10 cellular contexts compared by ENCODE assay signal in genomic region chr16:29927523-29927905, GRCh38. TPM values are rescaled to one million over a fixed set of nuclear protein-coding genes. Genes with fewer than 3 reads are reported as not detected.
DNase-seq lines count a peak whose midpoint lies in the region; ATAC-seq and TF ChIP-seq lines count a peak whose summit lies in the region.
"Had no signal": no experiment of that assay in that cellular context is flagged by ENCODE, and none has a peak within 500 bp of the region (broad histone marks: within the 10 kb centered on the region; RNA-seq: fewer than 3 reads in every experiment).

No MANE protein-coding gene starts in this region.

- H3K9me3 ChIP-seq in left ventricle myocardium inferior (replicated peaks) (no peaks in the 10 kb centered on the region), ascending aorta (no peaks in the 10 kb centered on the region), uterus (no peaks in the 10 kb centered on the region), tibial nerve (no peaks in the 10 kb centered on the region)

- no peaks in the 10 kb centered on the region for H3K36me3 Mint-ChIP-seq in mesothelial cell of epicardium

- intact Hi-C loops in left ventricle myocardium inferior (cut with micrococcal nuclease) (no loop called here), Right ventricle myocardium inferior (cut with DNase I) (loop anchor here (2.0 kb wide), 1 partner anchor 33 kb away; no protein-coding TSS in a partner anchor), ascending aorta (cut with DNase I) (loop anchor here (2.0 to 5.0 kb wide), 4 partner anchors 65 to 450 kb away; partner anchors contain the start of genes CDIPT and MAZ), uterus (cut with DNase I; ENCODE audit: low total_unique reads) (no loop called here)

- peaks cover 4% of the 10 kb centered on the region for H3K9me3 Mint-ChIP-seq in mesothelial cell of epicardium

- H3K27ac Mint-ChIP-seq in mesothelial cell of epicardium = peak overlapping the region; percentile 98

- WGBS in tibial nerve, 2 donors = 53 to 67% methylated on average over 2 of the region's 2 CpGs

- DNase-seq in left ventricle myocardium inferior = no peak
- no peak for DNase-seq in Right ventricle myocardium inferior (ENCODE audit: missing footprints)
- DNase-seq in ascending aorta (ENCODE audit: low spot score in 2 of 2) = no peak
- no peak for DNase-seq in mesothelial cell of epicardium (ENCODE audit: low spot score in 2 of 2, unreplicated experiment in 2 of 2)
- DNase-seq in uterus = no peak
- DNase-seq in DMS53 (lab: John Stamatoyannopoulos, UW) = no peak
- no peak for DNase-seq in NCI-H2171 (lab: John Stamatoyannopoulos, UW)
- no peak for DNase-seq in tibial nerve (ENCODE audit: low spot score in 2 of 2)
- DNase-seq: GOT3, NCI-H2081 had no signal

- H3K27ac ChIP-seq in left ventricle myocardium inferior (replicated peaks) (peak overlapping the region; percentile 91), ascending aorta (peak overlapping the region; percentile 75 to 80), uterus (peak overlapping the region; percentile 88 to 94), tibial nerve (peak overlapping the region in 2 of 4 donors; percentile 89 to 93)

- H3K27me3 ChIP-seq in left ventricle myocardium inferior (ENCODE audit: low read depth) (no peaks in the 10 kb centered on the region), ascending aorta (no peaks in the 10 kb centered on the region), uterus (no peaks in the 10 kb centered on the region), tibial nerve (no peaks in the 10 kb centered on the region)

- TF ChIP-seq EP300 in tibial nerve (IDR thresholded peaks at IDR 0.05) = no peak

- peaks cover 35% of the 10 kb centered on the region for H3K4me1 ChIP-seq in left ventricle myocardium inferior
- H3K4me1 ChIP-seq in ascending aorta = peaks cover 11 to 17% of the 10 kb centered on the region in 2 donors
- no peaks in the 10 kb centered on the region for H3K4me1 ChIP-seq in uterus
- H3K4me1 ChIP-seq in tibial nerve = peaks cover 0 to 33% (median 19%) of the 10 kb centered on the region in 4 donors

- H3K4me3 Mint-ChIP-seq in mesothelial cell of epicardium = peak overlapping the region; percentile 95

- TF ChIP-seq POLR2A in uterus (IDR thresholded peaks at IDR 0.05) = no peak
- no peak for TF ChIP-seq POLR2A in tibial nerve (IDR thresholded peaks at IDR 0.05)

- H3K36me3 ChIP-seq in left ventricle myocardium inferior (peaks cover 10% of the 10 kb centered on the region), ascending aorta (peaks cover under 1 to 6% of the 10 kb centered on the region in 2 donors), uterus (no peaks in the 10 kb centered on the region), tibial nerve (peaks cover 0 to 12% (median 7%) of the 10 kb centered on the region in 3 donors)

- peaks cover 31% of the 10 kb centered on the region for H3K4me1 Mint-ChIP-seq in mesothelial cell of epicardium

- no peak for TF ChIP-seq CTCF in left ventricle myocardium inferior (IDR thresholded peaks at IDR 0.05; ENCODE audit: borderline replicate concordance)
- no peak for TF ChIP-seq CTCF in ascending aorta (IDR thresholded peaks at IDR 0.05)
- no peak for TF ChIP-seq CTCF in mesothelial cell of epicardium (IDR thresholded peaks at IDR 0.05; ENCODE audit: unreplicated experiment)
- no peak for TF ChIP-seq CTCF in uterus (IDR thresholded peaks at IDR 0.05)
- TF ChIP-seq CTCF in tibial nerve (IDR thresholded peaks at IDR 0.05) = no peak

- ATAC-seq in Right ventricle myocardium inferior = no peak

- H3K4me3 ChIP-seq in left ventricle myocardium inferior = no peak overlapping the region
- H3K4me3 ChIP-seq in ascending aorta = peak overlapping the region in 1 of 2 donors; percentile 96
- H3K4me3 ChIP-seq in uterus = no peak overlapping the region
- H3K4me3 ChIP-seq in tibial nerve = no peak overlapping the region

- no peaks in the 10 kb centered on the region for H3K27me3 Mint-ChIP-seq in mesothelial cell of epicardium (ENCODE audit: low read depth)

RNA-seq across cellular contexts. Expression of gene KCTD13, which starts 1.5 kb away (rescaled TPM):
- total RNA-seq in left ventricle myocardium inferior = 9.2 TPM
- total RNA-seq in Right ventricle myocardium inferior = 8.0 TPM
- 302 TPM for total RNA-seq in ascending aorta
- 26.4 to 30.6 TPM (median 30.5 TPM) in 3 replicates for total RNA-seq in mesothelial cell of epicardium
- total RNA-seq in uterus = 10 to 100 TPM in 2 of 4 donors, 1 to 10 TPM in 2; 1.8 to 33.3 (median 14.6) TPM
- total RNA-seq in tibial nerve = 10 to 100 TPM; 31.0 to 81.0 (median 38.7) TPM

RNA-seq across cellular contexts. Expression of gene ASPHD1, which starts 27.2 kb away (rescaled TPM):
- total RNA-seq in left ventricle myocardium inferior (not detected), Right ventricle myocardium inferior (0.19 TPM), ascending aorta (not detected), mesothelial cell of epicardium (13.6 to 14.6 TPM (median 14.2 TPM) in 3 replicates), uterus (1 to 10 TPM in 2 of 4 donors, under 1 TPM in 1, not detected in 1; 0.61 to 1.0 (median 1.0) TPM), tibial nerve (1 to 10 TPM in 3 of 4 donors, under 1 TPM in 1; 0.90 to 5.7 (median 3.9) TPM)

RNA-seq across cellular contexts. Expression of gene SEZ6L2, which starts 28.2 kb away (rescaled TPM):
- 0.38 TPM for total RNA-seq in left ventricle myocardium inferior
- total RNA-seq in Right ventricle myocardium inferior = 0.43 TPM
- total RNA-seq in ascending aorta = 0.21 TPM
- 28.8 to 30.4 TPM (median 29.1 TPM) in 3 replicates for total RNA-seq in mesothelial cell of epicardium
- total RNA-seq in uterus = 10 to 100 TPM in 1 of 4 donors, 1 to 10 TPM in 1, under 1 TPM in 1, not detected in 1; 0.52 to 19.4 (median 4.6) TPM
- 1 to 10 TPM in 2 of 4 donors, under 1 TPM in 2; 0.84 to 4.9 (median 1.3) TPM for total RNA-seq in tibial nerve

RNA-seq across cellular contexts. Expression of gene TMEM219, which starts 34.4 kb away (rescaled TPM):
- total RNA-seq in left ventricle myocardium inferior = 63.2 TPM
- total RNA-seq in Right ventricle myocardium inferior = 74.4 TPM
- 49.2 TPM for total RNA-seq in ascending aorta
- total RNA-seq in mesothelial cell of epicardium = 85.9 to 93.0 TPM (median 87.5 TPM) in 3 replicates
- 10 to 100 TPM; 38.6 to 82.3 (median 58.5) TPM for total RNA-seq in uterus
- 100 to 1,000 TPM in 2 of 4 donors, 10 to 100 TPM in 2; 83.1 to 144 (median 103) TPM for total RNA-seq in tibial nerve

RNA-seq across cellular contexts. Expression of gene TAOK2, which starts 46.2 kb away (rescaled TPM):
- total RNA-seq in left ventricle myocardium inferior (34.3 TPM), Right ventricle myocardium inferior (32.7 TPM), ascending aorta (101 TPM), mesothelial cell of epicardium (47.3 to 51.3 TPM (median 48.3 TPM) in 3 replicates), uterus (10 to 100 TPM; 28.4 to 70.0 (median 46.6) TPM), tibial nerve (10 to 100 TPM; 51.3 to 88.8 (median 66.0) TPM)

Comparison
In these comparisons a context has a peak if more than half of its experiments do, and no peak if none do; other contexts are left out.
1. intact Hi-C loops: an anchor here in Right ventricle myocardium inferior (2.0 kb wide) and ascending aorta (2.0 to 5.0 kb wide); none called in left ventricle myocardium inferior and uterus.